In the genomic region with DNA sequence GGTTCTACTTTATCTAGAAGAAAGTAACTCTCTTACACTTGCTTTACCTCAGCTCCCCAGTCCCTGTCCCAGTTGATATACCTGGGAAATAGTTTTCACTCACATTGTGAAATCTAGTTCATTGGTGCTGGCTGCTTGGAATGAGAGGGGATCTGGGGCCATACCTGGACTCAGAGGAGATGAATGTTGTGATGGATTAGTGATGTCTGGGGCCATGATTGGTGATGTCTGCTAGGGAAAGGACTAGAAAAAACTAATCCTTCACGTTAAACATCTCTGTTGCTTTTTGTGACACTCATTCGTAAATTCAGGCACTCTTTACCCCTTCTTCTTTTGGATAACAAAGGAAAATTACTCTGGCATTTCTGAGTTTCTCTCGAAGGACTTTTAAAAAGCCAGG, we compare ENCODE assay signal across 17 cellular contexts.
DNase-seq lines count a peak whose midpoint lies in the region; ATAC-seq and TF ChIP-seq lines count a peak whose summit lies in the region.
"Had no signal": no experiment of that assay in that cellular context is flagged by ENCODE, and none has a peak within 500 bp of the region (broad histone marks: within the 10 kb centered on the region; RNA-seq: fewer than 3 reads in every experiment).

No MANE protein-coding gene starts in this region.

- H3K36me3 Mint-ChIP-seq in type B pancreatic cell, result no peaks in the 10 kb centered on the region
- H3K36me3 Mint-ChIP-seq: CD8-positive, alpha-beta T cell had no signal

- peaks cover 11% of the 10 kb centered on the region for H3K27me3 Mint-ChIP-seq in type B pancreatic cell

- no peak for TF ChIP-seq EP300 in esophagus muscularis mucosa (IDR thresholded peaks at IDR 0.05)

- POLR2A ChIA-PET in HEK293 (lab: Yijun Ruan, JAX), result no interaction called here

- no peak for ATAC-seq in HG03045 (IDR thresholded peaks at IDR 0.05; ENCODE audit: unreplicated experiment)
- no peak for ATAC-seq in GM18519 (IDR thresholded peaks at IDR 0.05; ENCODE audit: low FRiP score, unreplicated experiment)
- ATAC-seq: CD8-positive, alpha-beta T cell had no signal

- TF ChIP-seq CTCF in HEK293 (tag by site-specific recombination; IDR thresholded peaks at IDR 0.05) (no peak), esophagus muscularis mucosa (IDR thresholded peaks at IDR 0.05) (no peak), type B pancreatic cell (conservative IDR thresholded peaks at IDR 0.05) (no peak)

- DNase-seq in esophagus muscularis mucosa (ENCODE audit: extremely low spot score) (peak; percentile 17), type B pancreatic cell (ENCODE audit: extremely low spot score, unreplicated experiment) (no peak)
- no peak for DNase-seq in effector CD4-positive, alpha-beta T cell
- DNase-seq: 8988T; AML-193; Caco-2; Calu3; CD4-positive, alpha-beta T cell; CD8-positive, alpha-beta T cell; DMS79 treated with DMSO at 0.1 percent for 48 hours; GF-D8 had no signal

- TF ChIP-seq POLR2A in esophagus muscularis mucosa (IDR thresholded peaks at IDR 0.05; ENCODE audit: low read depth), result no peak

- H3K4me3 ChIP-seq in HEK293 (ENCODE audit: low read depth, low read length), result no peak overlapping the region
- no peak overlapping the region for H3K4me3 ChIP-seq in esophagus muscularis mucosa
- H3K4me3 ChIP-seq: BLaER1 treated with 17β-estradiol and CSF1 and Interleukin-3, amounts not matched to agents 10 nM and 100 nM had no signal

- H3K4me3 Mint-ChIP-seq in type B pancreatic cell, result peak overlapping the region; percentile 3
- H3K4me3 Mint-ChIP-seq: B cell; CD4-positive, alpha-beta T cell; CD8-positive, alpha-beta T cell had no signal

- H3K4me1 ChIP-seq in HEK293 (ENCODE audit: control insufficient read depth, insufficient read depth, low read length) (no peaks in the 10 kb centered on the region), esophagus muscularis mucosa (no peaks in the 10 kb centered on the region)
- H3K4me1 ChIP-seq: Caco-2 had no signal

- intact Hi-C loops in esophagus muscularis mucosa (cut with DNase I), result no loop called here

- peaks cover 19% of the 10 kb centered on the region for H3K9me3 Mint-ChIP-seq in type B pancreatic cell
- H3K9me3 Mint-ChIP-seq: CD4-positive, alpha-beta T cell had no signal

- peaks cover 0 to 31% (median 0%) of the 10 kb centered on the region in 4 donors for H3K27me3 ChIP-seq in esophagus muscularis mucosa
- H3K27me3 ChIP-seq: BLaER1 treated with 17β-estradiol and CSF1 and Interleukin-3, amounts not matched to agents 10 nM and 100 nM had no signal

- peak overlapping the region; percentile 8 for H3K27ac Mint-ChIP-seq in type B pancreatic cell
- H3K27ac Mint-ChIP-seq: B cell; CD4-positive, alpha-beta T cell; CD8-positive, alpha-beta T cell had no signal

- 53% methylated on average over 3 of the region's 3 CpGs for WGBS in esophagus muscularis mucosa

- H3K27ac ChIP-seq in HEK293 (ENCODE audit: extremely low read depth, low read depth, low read length), result no peak overlapping the region
- no peak overlapping the region for H3K27ac ChIP-seq in esophagus muscularis mucosa (replicated peaks in 1 of 4)
- H3K27ac ChIP-seq: C4-2B had no signal

- H3K36me3 ChIP-seq in HEK293 (ENCODE audit: control insufficient read depth in 2 of 2, insufficient read depth in 1 of 2, low read length in 2 of 2), result no peaks in the 10 kb centered on the region
- no peaks in the 10 kb centered on the region for H3K36me3 ChIP-seq in esophagus muscularis mucosa
- H3K36me3 ChIP-seq: BLaER1 treated with 17β-estradiol and CSF1 and Interleukin-3, amounts not matched to agents 10 nM and 100 nM had no signal

- H3K4me1 Mint-ChIP-seq in type B pancreatic cell (ENCODE audit: unreplicated experiment), result peaks cover 22% of the 10 kb centered on the region
- H3K4me1 Mint-ChIP-seq: B cell had no signal

- CTCF ChIA-PET in HEK293 (lab: Yijun Ruan, JAX), result no interaction called here

- H3K9me3 ChIP-seq in HEK293 (ENCODE audit: control insufficient read depth, insufficient read depth, low read depth, low read length), result no peaks in the 10 kb centered on the region
- H3K9me3 ChIP-seq in esophagus muscularis mucosa, result no peaks in the 10 kb centered on the region
- H3K9me3 ChIP-seq: Caco-2 had no signal

TF ChIP-seq in HEK293, 187 proteins besides CTCF, POLR2A, EP300 and RAD21 (continues in another document):
- TF ChIP-seq ZNF23 (tag by site-specific recombination; IDR thresholded peaks at IDR 0.05; ENCODE audit: borderline replicate concordance), result peak; percentile 86
- TF ChIP-seq BCL11A (tag by site-specific recombination; IDR thresholded peaks at IDR 0.05; ENCODE audit: low read depth), result no peak
- TF ChIP-seq, protein P1, sequence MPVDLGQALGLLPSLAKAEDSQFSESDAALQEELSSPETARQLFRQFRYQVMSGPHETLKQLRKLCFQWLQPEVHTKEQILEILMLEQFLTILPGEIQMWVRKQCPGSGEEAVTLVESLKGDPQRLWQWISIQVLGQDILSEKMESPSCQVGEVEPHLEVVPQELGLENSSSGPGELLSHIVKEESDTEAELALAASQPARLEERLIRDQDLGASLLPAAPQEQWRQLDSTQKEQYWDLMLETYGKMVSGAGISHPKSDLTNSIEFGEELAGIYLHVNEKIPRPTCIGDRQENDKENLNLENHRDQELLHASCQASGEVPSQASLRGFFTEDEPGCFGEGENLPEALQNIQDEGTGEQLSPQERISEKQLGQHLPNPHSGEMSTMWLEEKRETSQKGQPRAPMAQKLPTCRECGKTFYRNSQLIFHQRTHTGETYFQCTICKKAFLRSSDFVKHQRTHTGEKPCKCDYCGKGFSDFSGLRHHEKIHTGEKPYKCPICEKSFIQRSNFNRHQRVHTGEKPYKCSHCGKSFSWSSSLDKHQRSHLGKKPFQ (tag by site-specific recombination; IDR thresholded peaks at IDR 0.05), result no peak
- TF ChIP-seq GFI1B (tag by site-specific recombination; IDR thresholded peaks at IDR 0.05), result no peak
- TF ChIP-seq ZNF155 (tag by site-specific recombination; IDR thresholded peaks at IDR 0.05), result no peak
- TF ChIP-seq ZNF514 (tag by site-specific recombination; IDR thresholded peaks at IDR 0.05), result no peak
- no peak for TF ChIP-seq ZFP3 (tag by site-specific recombination; IDR thresholded peaks at IDR 0.05; ENCODE audit: low read depth)
- TF ChIP-seq ZBTB17 (tag by site-specific recombination; IDR thresholded peaks at IDR 0.05), result peak; percentile 57; the same call in 1 of the 2 replicates
- TF ChIP-seq, protein P2, sequence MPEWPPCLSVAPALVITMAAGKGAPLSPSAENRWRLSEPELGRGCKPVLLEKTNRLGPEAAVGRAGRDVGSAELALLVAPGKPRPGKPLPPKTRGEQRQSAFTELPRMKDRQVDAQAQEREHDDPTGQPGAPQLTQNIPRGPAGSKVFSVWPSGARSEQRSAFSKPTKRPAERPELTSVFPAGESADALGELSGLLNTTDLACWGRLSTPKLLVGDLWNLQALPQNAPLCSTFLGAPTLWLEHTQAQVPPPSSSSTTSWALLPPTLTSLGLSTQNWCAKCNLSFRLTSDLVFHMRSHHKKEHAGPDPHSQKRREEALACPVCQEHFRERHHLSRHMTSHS (tag by site-specific recombination; IDR thresholded peaks at IDR 0.05), result no peak
- no peak for TF ChIP-seq KLF10 (tag by site-specific recombination; IDR thresholded peaks at IDR 0.05)
- no peak for TF ChIP-seq EGR2 (tag by site-specific recombination; IDR thresholded peaks at IDR 0.05; ENCODE audit: low read depth)
- TF ChIP-seq TCF7L2 (IDR thresholded peaks at IDR 0.05; ENCODE audit: borderline replicate concordance, low read depth, low read length), result no peak
- TF ChIP-seq ZNF670 (tag by site-specific recombination; IDR thresholded peaks at IDR 0.05; ENCODE audit: low read depth), result no peak
- no peak for TF ChIP-seq ZNF792 (tag by site-specific recombination; IDR thresholded peaks at IDR 0.05)
- TF ChIP-seq ZNF658 (tag by site-specific recombination; IDR thresholded peaks at IDR 0.05), result no peak
- TF ChIP-seq, protein P3, sequence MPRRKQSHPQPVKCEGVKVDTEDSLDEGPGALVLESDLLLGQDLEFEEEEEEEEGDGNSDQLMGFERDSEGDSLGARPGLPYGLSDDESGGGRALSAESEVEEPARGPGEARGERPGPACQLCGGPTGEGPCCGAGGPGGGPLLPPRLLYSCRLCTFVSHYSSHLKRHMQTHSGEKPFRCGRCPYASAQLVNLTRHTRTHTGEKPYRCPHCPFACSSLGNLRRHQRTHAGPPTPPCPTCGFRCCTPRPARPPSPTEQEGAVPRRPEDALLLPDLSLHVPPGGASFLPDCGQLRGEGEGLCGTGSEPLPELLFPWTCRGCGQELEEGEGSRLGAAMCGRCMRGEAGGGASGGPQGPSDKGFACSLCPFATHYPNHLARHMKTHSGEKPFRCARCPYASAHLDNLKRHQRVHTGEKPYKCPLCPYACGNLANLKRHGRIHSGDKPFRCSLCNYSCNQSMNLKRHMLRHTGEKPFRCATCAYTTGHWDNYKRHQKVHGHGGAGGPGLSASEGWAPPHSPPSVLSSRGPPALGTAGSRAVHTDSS (tag by site-specific recombination; IDR thresholded peaks at IDR 0.05), result no peak
- TF ChIP-seq GLI2 (tag by site-specific recombination; IDR thresholded peaks at IDR 0.05; ENCODE audit: borderline replicate concordance, low read depth), result no peak
- TF ChIP-seq SCRT1 (tag by site-specific recombination; IDR thresholded peaks at IDR 0.05; ENCODE audit: borderline replicate concordance), result no peak
- TF ChIP-seq, protein P4, sequence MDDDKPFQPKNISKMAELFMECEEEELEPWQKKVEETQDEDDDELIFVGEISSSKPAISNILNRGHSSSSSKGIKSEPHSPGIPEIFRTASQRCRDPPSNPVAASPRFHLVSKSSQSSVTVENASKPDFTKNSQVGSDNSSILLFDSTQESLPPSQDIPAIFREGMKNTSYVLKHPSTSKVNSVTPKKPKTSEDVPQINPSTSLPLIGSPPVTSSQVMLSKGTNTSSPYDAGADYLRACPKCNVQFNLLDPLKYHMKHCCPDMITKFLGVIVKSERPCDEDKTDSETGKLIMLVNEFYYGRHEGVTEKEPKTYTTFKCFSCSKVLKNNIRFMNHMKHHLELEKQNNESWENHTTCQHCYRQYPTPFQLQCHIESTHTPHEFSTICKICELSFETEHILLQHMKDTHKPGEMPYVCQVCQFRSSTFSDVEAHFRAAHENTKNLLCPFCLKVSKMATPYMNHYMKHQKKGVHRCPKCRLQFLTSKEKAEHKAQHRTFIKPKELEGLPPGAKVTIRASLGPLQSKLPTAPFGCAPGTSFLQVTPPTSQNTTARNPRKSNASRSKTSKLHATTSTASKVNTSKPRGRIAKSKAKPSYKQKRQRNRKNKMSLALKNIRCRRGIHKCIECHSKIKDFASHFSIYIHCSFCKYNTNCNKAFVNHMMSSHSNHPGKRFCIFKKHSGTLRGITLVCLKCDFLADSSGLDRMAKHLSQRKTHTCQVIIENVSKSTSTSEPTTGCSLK (tag by site-specific recombination; IDR thresholded peaks at IDR 0.05), result no peak
- TF ChIP-seq ZNF354C (tag by site-specific recombination; IDR thresholded peaks at IDR 0.05; ENCODE audit: borderline replicate concordance, low read depth), result no peak
